Comparison of ENCODE assay signal across 8 cellular contexts in the genomic region with DNA sequence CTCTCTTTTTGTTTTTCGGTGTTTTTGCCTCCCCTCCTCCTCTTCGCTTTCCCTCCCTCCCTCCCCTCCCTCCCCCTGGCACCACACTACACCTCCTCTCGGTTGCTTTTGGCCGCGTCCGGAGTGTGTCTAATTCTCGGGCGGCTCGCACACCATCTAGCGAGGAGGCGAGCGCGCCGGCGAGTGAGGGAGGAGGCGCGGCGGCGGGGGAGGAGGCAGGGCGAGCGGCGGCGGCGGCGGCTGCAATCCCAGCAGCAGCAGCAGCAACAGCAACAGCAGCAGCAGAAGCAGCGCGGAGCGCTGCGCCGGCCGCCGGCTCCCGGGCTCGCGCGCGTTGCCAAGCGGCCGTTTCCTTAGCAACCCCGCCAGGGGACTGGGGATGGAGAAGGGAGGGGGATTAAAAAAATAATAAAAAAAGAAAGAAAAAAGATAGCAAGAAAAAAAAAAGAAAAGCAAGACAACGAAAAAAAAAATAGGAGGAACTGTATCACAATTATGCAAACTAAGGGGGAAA. TPM values are rescaled to one million over a fixed set of nuclear protein-coding genes. Genes with fewer than 3 reads are reported as not detected.
A peak's percentile ranks its signal among the peaks of the same experiment; 100 is the strongest.
DNase-seq lines count a peak whose midpoint lies in the region; ATAC-seq and TF ChIP-seq lines count a peak whose summit lies in the region.

No MANE protein-coding gene starts in this region.

- DNase-seq in GM12865 (ENCODE audit: low read depth), result peak; percentile 73
- peak; percentile 70 for DNase-seq in NCI-H1092 (lab: John Stamatoyannopoulos, UW)
- peak; percentile 55 to 79 for DNase-seq in SW 1271 (lab: John Stamatoyannopoulos, UW)
- peak; percentile 83 for DNase-seq in brain pericyte (ENCODE audit: low read depth, low spot score)
- peak in 49 of 51 donors; percentile 27 to 90 (median 77) for DNase-seq in hypothalamus (lab: John Stamatoyannopoulos, UW)
- DNase-seq in pulmonary artery endothelial cell (ENCODE audit: low read depth, low spot score), result peak; percentile 71
- DNase-seq in NK-92 treated with Interleukin-12 subunit alpha and Interleukin-12 subunit beta, amount 100 ng/mL, for 24 hours (lab: John Stamatoyannopoulos, UW), result no peak

- peak overlapping the region; percentile 27 for H3K4me3 ChIP-seq in GM12865 (ENCODE audit: low read depth, low read length)

- TF ChIP-seq CTCF in GM12865 (IDR thresholded peaks at IDR 0.05; ENCODE audit: insufficient read depth, low read depth, low read length, missing control alignments), result no peak

- peak; percentile 71 for ATAC-seq in HG02623 (IDR thresholded peaks at IDR 0.05; ENCODE audit: unreplicated experiment)

RNA-seq across cellular contexts. Expression of a gene that starts 0.4 kb away (rescaled TPM):
- 12.4 and 13.3 TPM in 2 replicates for total RNA-seq in pulmonary artery endothelial cell
